In genomic region chr1:6453895-6454855, GRCh38 we compare ENCODE assay signal across 3 cellular contexts. TPM values are rescaled to one million over a fixed set of nuclear protein-coding genes. Genes with fewer than 3 reads are reported as not detected.
"Had no signal": no experiment of that assay in that cellular context is flagged by ENCODE, and none has a peak within 500 bp of the region (broad histone marks: within the 10 kb centered on the region; RNA-seq: fewer than 3 reads in every experiment).

No MANE protein-coding gene starts in this region.

RNA-seq across cellular contexts. Expression of gene ESPN, which starts 29.6 kb away (rescaled TPM):
- total RNA-seq: epithelial cell of proximal tubule had no signal

RNA-seq across cellular contexts. Expression of gene HES2, which starts 34.5 kb away (rescaled TPM):
- total RNA-seq: left ventricle myocardium superior, natural killer cell had no signal
